24 cellular contexts compared by ENCODE assay signal in the genomic region with DNA sequence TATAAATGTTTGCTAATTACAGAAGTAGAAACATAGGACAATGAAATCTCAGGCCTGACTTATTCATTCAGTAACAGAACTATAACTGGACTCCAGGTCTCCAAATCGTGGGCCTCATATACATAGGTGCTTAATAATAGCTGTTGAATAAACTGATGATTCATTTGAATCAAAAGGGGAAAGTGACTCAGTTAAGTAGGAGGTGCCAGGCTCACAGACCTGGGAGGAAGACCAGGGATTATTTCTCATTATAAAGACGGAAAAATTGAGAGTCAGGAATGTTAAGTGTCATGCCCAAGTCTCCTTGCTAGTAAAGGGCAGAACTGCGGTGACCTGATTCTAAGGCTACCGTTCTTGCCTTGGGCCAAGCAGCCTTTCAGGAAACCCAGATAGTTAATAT.
DNase-seq lines count a peak whose midpoint lies in the region; ATAC-seq and TF ChIP-seq lines count a peak whose summit lies in the region.
"Had no signal": no experiment of that assay in that cellular context is flagged by ENCODE, and none has a peak within 500 bp of the region (broad histone marks: within the 10 kb centered on the region; RNA-seq: fewer than 3 reads in every experiment).

No MANE protein-coding gene starts in this region.

- H3K9me3 ChIP-seq in thoracic aorta: no peaks in the 10 kb centered on the region
- H3K9me3 ChIP-seq: BE2C, mucosa of descending colon, vagina had no signal

- no peaks in the 10 kb centered on the region for H3K36me3 Mint-ChIP-seq in activated T-cell treated with anti-CD3 and anti-CD28 coated beads, Interleukin-2, amount 50 U/mL, for 24 hours (ENCODE audit: low read depth)
- no peaks in the 10 kb centered on the region for H3K36me3 Mint-ChIP-seq in activated naive CD8-positive, alpha-beta T cell treated with anti-CD3 and anti-CD28 coated beads, Interleukin-2, amount 50 U/mL, for 24 hours (ENCODE audit: low read depth)
- no peaks in the 10 kb centered on the region for H3K36me3 Mint-ChIP-seq in progenitor cell of endocrine pancreas (ENCODE audit: insufficient read depth)

- H3K27ac ChIP-seq in thoracic aorta: no peak overlapping the region
- H3K27ac ChIP-seq: vagina had no signal

- no peaks in the 10 kb centered on the region for H3K4me1 ChIP-seq in thoracic aorta (ENCODE audit: control insufficient read depth in 1 of 2, low read depth in 2 of 2)
- H3K4me1 ChIP-seq: BE2C, vagina had no signal

- H3K27ac Mint-ChIP-seq in activated T-cell treated with anti-CD3 and anti-CD28 coated beads, Interleukin-2, amount 50 U/mL, for 24 hours: peak overlapping the region; percentile 22
- peak overlapping the region; percentile 44 for H3K27ac Mint-ChIP-seq in activated naive CD8-positive, alpha-beta T cell treated with anti-CD3 and anti-CD28 coated beads, Interleukin-2, amount 50 U/mL, for 24 hours
- H3K27ac Mint-ChIP-seq in progenitor cell of endocrine pancreas: no peak overlapping the region
- H3K27ac Mint-ChIP-seq: endodermal cell, H9 had no signal

- no peaks in the 10 kb centered on the region for H3K9me3 Mint-ChIP-seq in activated T-cell treated with anti-CD3 and anti-CD28 coated beads, Interleukin-2, amount 50 U/mL, for 24 hours
- no peaks in the 10 kb centered on the region for H3K9me3 Mint-ChIP-seq in activated naive CD8-positive, alpha-beta T cell treated with anti-CD3 and anti-CD28 coated beads, Interleukin-2, amount 50 U/mL, for 24 hours
- no peaks in the 10 kb centered on the region for H3K9me3 Mint-ChIP-seq in progenitor cell of endocrine pancreas (ENCODE audit: low read depth)
- H3K9me3 Mint-ChIP-seq: endodermal cell, H9, neural crest cell had no signal

- H3K27me3 Mint-ChIP-seq in activated T-cell treated with anti-CD3 and anti-CD28 coated beads, Interleukin-2, amount 50 U/mL, for 24 hours: peaks cover 3% of the 10 kb centered on the region
- H3K27me3 Mint-ChIP-seq in activated naive CD8-positive, alpha-beta T cell treated with anti-CD3 and anti-CD28 coated beads, Interleukin-2, amount 50 U/mL, for 24 hours: peaks cover 4% of the 10 kb centered on the region
- no peaks in the 10 kb centered on the region for H3K27me3 Mint-ChIP-seq in progenitor cell of endocrine pancreas

- peak; percentile 74 for ATAC-seq in activated naive CD8-positive, alpha-beta T cell treated with anti-CD3 and anti-CD28 coated beads, Interleukin-2, amount 50 U/mL, for 24 hours
- peak; percentile 15 for ATAC-seq in thoracic aorta (ENCODE audit: insufficient number of reproducible peaks, low FRiP score, low read depth)
- ATAC-seq: mucosa of descending colon had no signal

- TF ChIP-seq CTCF in fibroblast of the aortic adventitia (IDR thresholded peaks at IDR 0.05; ENCODE audit: insufficient read depth, low read length) (no peak), thoracic aorta (IDR thresholded peaks at IDR 0.05) (no peak), progenitor cell of endocrine pancreas (IDR thresholded peaks at IDR 0.05; ENCODE audit: unreplicated experiment) (no peak)

- H3K4me3 ChIP-seq in fibroblast of the aortic adventitia (ENCODE audit: low read depth, low read length) (no peak overlapping the region), thoracic aorta (no peak overlapping the region)
- H3K4me3 ChIP-seq: mucosa of descending colon, vagina had no signal

- no peaks in the 10 kb centered on the region for H3K36me3 ChIP-seq in thoracic aorta
- H3K36me3 ChIP-seq: BE2C, vagina had no signal

- peaks cover 10% of the 10 kb centered on the region for H3K4me1 Mint-ChIP-seq in activated T-cell treated with anti-CD3 and anti-CD28 coated beads, Interleukin-2, amount 50 U/mL, for 24 hours (ENCODE audit: low read depth)
- H3K4me1 Mint-ChIP-seq in activated naive CD8-positive, alpha-beta T cell treated with anti-CD3 and anti-CD28 coated beads, Interleukin-2, amount 50 U/mL, for 24 hours: peaks cover 12% of the 10 kb centered on the region
- peaks cover 2% of the 10 kb centered on the region for H3K4me1 Mint-ChIP-seq in progenitor cell of endocrine pancreas (ENCODE audit: low read depth)

- DNase-seq in activated T-cell treated with anti-CD3 and anti-CD28 coated beads, Interleukin-2, amount 50 U/mL, for 24 hours: no peak
- no peak for DNase-seq in activated T-cell treated with anti-CD3 and anti-CD28 coated beads, Interleukin-2, amount 50 U/mL, for 1 hour
- no peak for DNase-seq in activated naive CD8-positive, alpha-beta T cell treated with anti-CD3 and anti-CD28 coated beads, Interleukin-2, amount 50 U/mL, for 24 hours
- DNase-seq in fibroblast of the aortic adventitia (ENCODE audit: low read depth) (peak; percentile 31), thoracic aorta (ENCODE audit: low spot score) (no peak), ureter (ENCODE audit: low spot score) (no peak), NCI-H128 (lab: John Stamatoyannopoulos, UW; ENCODE audit: unreplicated experiment) (no peak), progenitor cell of endocrine pancreas (ENCODE audit: low spot score, unreplicated experiment) (no peak)
- DNase-seq: activated CD4-positive, alpha-beta T cell treated with anti-CD3 and anti-CD28 coated beads for 4 hours; anterior cingulate cortex; BE2C; COR-L47; DND-41; endodermal cell; H9; mucosa of descending colon; NCI-H1417; NCI-H524; Right ventricle myocardium superior; stimulated activated CD4-positive, alpha-beta T cell treated with anti-CD3 and anti-CD28 coated beads, Interleukin-4, amount 100 ng/mL, for 1 hour; substantia nigra; SW 1271 had no signal

- H3K4me3 Mint-ChIP-seq in activated T-cell treated with anti-CD3 and anti-CD28 coated beads, Interleukin-2, amount 50 U/mL, for 24 hours: no peak overlapping the region
- H3K4me3 Mint-ChIP-seq in activated naive CD8-positive, alpha-beta T cell treated with anti-CD3 and anti-CD28 coated beads, Interleukin-2, amount 50 U/mL, for 24 hours: no peak overlapping the region
- H3K4me3 Mint-ChIP-seq in progenitor cell of endocrine pancreas (ENCODE audit: low read depth): no peak overlapping the region
- H3K4me3 Mint-ChIP-seq: endodermal cell, H9, neural crest cell had no signal

- no peaks in the 10 kb centered on the region for H3K27me3 ChIP-seq in thoracic aorta (replicated peaks; ENCODE audit: insufficient read depth)
- H3K27me3 ChIP-seq: BE2C, vagina had no signal
